1 cellular context compared by ENCODE assay signal in the genomic region with DNA sequence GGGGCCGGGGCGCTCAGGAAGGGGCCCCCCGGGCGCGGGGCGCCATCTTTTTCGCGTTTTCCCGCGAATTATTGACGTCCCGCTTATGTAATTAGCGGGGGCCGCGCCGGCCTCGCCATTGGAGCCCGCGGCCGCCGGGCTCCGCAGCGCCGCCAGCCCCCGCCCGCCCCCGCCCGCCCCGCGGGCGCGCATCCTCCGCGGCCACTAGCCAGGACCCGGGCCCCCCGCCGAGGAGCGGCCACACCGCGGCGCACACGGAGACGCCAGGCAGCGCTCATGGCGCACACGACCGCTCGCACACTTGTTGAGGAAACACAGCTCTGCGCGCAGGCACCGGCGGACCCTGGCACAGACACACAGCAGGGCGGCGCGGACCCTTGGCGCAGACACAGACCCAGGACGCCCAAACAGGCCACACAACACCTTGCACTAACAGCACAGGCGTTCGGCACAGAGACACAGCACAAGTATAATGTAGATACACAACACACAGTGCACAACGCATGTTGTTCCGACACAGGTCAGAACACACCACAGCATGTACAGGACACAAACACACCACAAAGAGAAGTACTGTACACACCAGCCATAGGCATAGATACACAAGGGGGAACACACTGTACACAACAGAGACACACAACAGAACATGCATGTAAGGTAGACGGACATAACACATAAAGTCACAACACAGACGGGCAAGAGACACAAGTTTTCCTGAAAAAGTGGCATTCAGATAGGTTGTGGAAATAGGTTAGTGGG.
TF ChIP-seq lines count a peak whose summit lies in the region.

No MANE protein-coding gene starts in this region.

TF ChIP-seq in HepG2, 621 proteins besides CTCF, POLR2A, EP300 and RAD21 (continued from another document and continues in another):
- TF ChIP-seq, protein P1, sequence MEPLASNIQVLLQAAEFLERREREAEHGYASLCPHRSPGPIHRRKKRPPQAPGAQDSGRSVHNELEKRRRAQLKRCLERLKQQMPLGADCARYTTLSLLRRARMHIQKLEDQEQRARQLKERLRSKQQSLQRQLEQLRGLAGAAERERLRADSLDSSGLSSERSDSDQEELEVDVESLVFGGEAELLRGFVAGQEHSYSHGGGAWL (CRISPR knock-in tag; IDR thresholded peaks at IDR 0.05): 0 out of 2 replicates have a peak, but pooled peaks have one; percentile 47
- TF ChIP-seq GZF1 (CRISPR knock-in tag; IDR thresholded peaks at IDR 0.05) (peak; percentile 58; the same call in 1 of the 2 replicates), ZFP90 (CRISPR knock-in tag; IDR thresholded peaks at IDR 0.05; ENCODE audit: borderline replicate concordance) (0 out of 2 replicates have a peak, but pooled peaks have one; percentile 42), MTA1 (CRISPR knock-in tag; IDR thresholded peaks at IDR 0.05; ENCODE audit: borderline replicate concordance) (peak; percentile 85), ZFX (CRISPR knock-in tag; IDR thresholded peaks at IDR 0.05; ENCODE audit: low read depth) (peak; percentile 78), TBX2 (CRISPR knock-in tag; IDR thresholded peaks at IDR 0.05; ENCODE audit: borderline replicate concordance) (peak; percentile 76), POLR2AphosphoS5 (IDR thresholded peaks at IDR 0.05; ENCODE audit: low read depth, low read length) (peak; percentile 22; the same call in 1 of the 2 replicates), ZSCAN31 (CRISPR knock-in tag; IDR thresholded peaks at IDR 0.05; ENCODE audit: low read depth) (peak; percentile 59; the same call in 1 of the 2 replicates), KMT2B (CRISPR knock-in tag; IDR thresholded peaks at IDR 0.05) (peak; percentile 41; the same call in 1 of the 2 replicates), ZNF101 (CRISPR knock-in tag; IDR thresholded peaks at IDR 0.05; ENCODE audit: borderline replicate concordance, low read depth) (no peak), ZNF430 (CRISPR knock-in tag; IDR thresholded peaks at IDR 0.05) (no peak), SYNCRIP (IDR thresholded peaks at IDR 0.05; ENCODE audit: insufficient read depth, low read depth, low read length) (no peak), SAFB2 (CRISPR knock-in tag; IDR thresholded peaks at IDR 0.05; ENCODE audit: borderline replicate concordance, low read depth) (0 out of 2 replicates have a peak, but pooled peaks have one; percentile 7), ZSCAN22 (CRISPR knock-in tag; IDR thresholded peaks at IDR 0.05) (no peak), ZNF839 (CRISPR knock-in tag; IDR thresholded peaks at IDR 0.05; ENCODE audit: borderline replicate concordance) (no peak; the same call in 1 of the 2 replicates), FOXM1 (CRISPR knock-in tag; IDR thresholded peaks at IDR 0.05) (peak; percentile 74; the same call in 1 of the 2 replicates), ZFP41 (CRISPR knock-in tag; IDR thresholded peaks at IDR 0.05; ENCODE audit: borderline replicate concordance) (no peak), ZBTB7A (CRISPR knock-in tag; IDR thresholded peaks at IDR 0.05) (peak; percentile 31; the same call in 1 of the 2 replicates), BHLHE40 (IDR thresholded peaks at IDR 0.05; ENCODE audit: low read length) (no peak), ZSCAN20 (CRISPR knock-in tag; IDR thresholded peaks at IDR 0.05; ENCODE audit: borderline replicate concordance) (no peak), ZNF510 (CRISPR knock-in tag; IDR thresholded peaks at IDR 0.05; ENCODE audit: low read depth) (0 out of 2 replicates have a peak, but pooled peaks have one; percentile 38), PPARG (CRISPR knock-in tag; conservative IDR thresholded peaks at IDR 0.05) (no peak), RBAK (CRISPR knock-in tag; IDR thresholded peaks at IDR 0.05) (no peak), ZC3H4 (CRISPR knock-in tag; IDR thresholded peaks at IDR 0.05; ENCODE audit: borderline replicate concordance) (no peak), HNRNPLL (IDR thresholded peaks at IDR 0.05; ENCODE audit: low read depth, low read length, poor library complexity, severe bottlenecking) (peak; percentile 96), ZNF652 (CRISPR knock-in tag; IDR thresholded peaks at IDR 0.05; ENCODE audit: borderline replicate concordance, low read depth) (no peak), KAT8 (CRISPR knock-in tag; IDR thresholded peaks at IDR 0.05) (0 out of 2 replicates have a peak, but pooled peaks have one; percentile 50), AKAP8 (CRISPR knock-in tag; IDR thresholded peaks at IDR 0.05) (0 out of 2 replicates have a peak, but pooled peaks have one; percentile 22), SOX5 (CRISPR knock-in tag; IDR thresholded peaks at IDR 0.05; ENCODE audit: borderline replicate concordance) (peak; percentile 8; the same call in 1 of the 2 replicates), BRD4 (CRISPR knock-in tag; IDR thresholded peaks at IDR 0.05) (peak; percentile 64; the same call in 1 of the 2 replicates), ZNF558 (CRISPR knock-in tag; IDR thresholded peaks at IDR 0.05; ENCODE audit: borderline replicate concordance) (peak; percentile 39; the same call in 1 of the 2 replicates), NFYB (CRISPR knock-in tag; IDR thresholded peaks at IDR 0.05) (peak; percentile 24; the same call in 1 of the 2 replicates), TCF7 (IDR thresholded peaks at IDR 0.05; ENCODE audit: low read depth) (no peak), U2AF1 (optimal IDR thresholded peaks at IDR 0.05; ENCODE audit: low read depth, low read length) (no peak), MTF2 (CRISPR knock-in tag; IDR thresholded peaks at IDR 0.05; ENCODE audit: borderline replicate concordance) (0 out of 2 replicates have a peak, but pooled peaks have one; percentile 60), GATAD1 (CRISPR knock-in tag; IDR thresholded peaks at IDR 0.05) (peak; percentile 56; the same call in 1 of the 2 replicates), RBFOX2 (IDR thresholded peaks at IDR 0.05; ENCODE audit: low read depth, low read length) (peak; percentile 57; the same call in 1 of the 2 replicates), CAMTA2 (CRISPR knock-in tag; IDR thresholded peaks at IDR 0.05; ENCODE audit: borderline replicate concordance) (no peak; the same call in 1 of the 2 replicates), ZNF816 (CRISPR knock-in tag; IDR thresholded peaks at IDR 0.05; ENCODE audit: borderline replicate concordance) (no peak), ZNF251 (CRISPR knock-in tag; IDR thresholded peaks at IDR 0.05) (peak; percentile 65; the same call in 1 of the 2 replicates), ZNF780A (CRISPR knock-in tag; IDR thresholded peaks at IDR 0.05) (no peak), HOXA3 (CRISPR knock-in tag; IDR thresholded peaks at IDR 0.05) (peak; percentile 46; the same call in 1 of the 2 replicates)
- TF ChIP-seq, protein P2, sequence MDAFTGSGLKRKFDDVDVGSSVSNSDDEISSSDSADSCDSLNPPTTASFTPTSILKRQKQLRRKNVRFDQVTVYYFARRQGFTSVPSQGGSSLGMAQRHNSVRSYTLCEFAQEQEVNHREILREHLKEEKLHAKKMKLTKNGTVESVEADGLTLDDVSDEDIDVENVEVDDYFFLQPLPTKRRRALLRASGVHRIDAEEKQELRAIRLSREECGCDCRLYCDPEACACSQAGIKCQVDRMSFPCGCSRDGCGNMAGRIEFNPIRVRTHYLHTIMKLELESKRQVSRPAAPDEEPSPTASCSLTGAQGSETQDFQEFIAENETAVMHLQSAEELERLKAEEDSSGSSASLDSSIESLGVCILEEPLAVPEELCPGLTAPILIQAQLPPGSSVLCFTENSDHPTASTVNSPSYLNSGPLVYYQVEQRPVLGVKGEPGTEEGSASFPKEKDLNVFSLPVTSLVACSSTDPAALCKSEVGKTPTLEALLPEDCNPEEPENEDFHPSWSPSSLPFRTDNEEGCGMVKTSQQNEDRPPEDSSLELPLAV (CRISPR knock-in tag; conservative IDR thresholded peaks at IDR 0.05; ENCODE audit: low read depth): no peak
- TF ChIP-seq, protein P3, sequence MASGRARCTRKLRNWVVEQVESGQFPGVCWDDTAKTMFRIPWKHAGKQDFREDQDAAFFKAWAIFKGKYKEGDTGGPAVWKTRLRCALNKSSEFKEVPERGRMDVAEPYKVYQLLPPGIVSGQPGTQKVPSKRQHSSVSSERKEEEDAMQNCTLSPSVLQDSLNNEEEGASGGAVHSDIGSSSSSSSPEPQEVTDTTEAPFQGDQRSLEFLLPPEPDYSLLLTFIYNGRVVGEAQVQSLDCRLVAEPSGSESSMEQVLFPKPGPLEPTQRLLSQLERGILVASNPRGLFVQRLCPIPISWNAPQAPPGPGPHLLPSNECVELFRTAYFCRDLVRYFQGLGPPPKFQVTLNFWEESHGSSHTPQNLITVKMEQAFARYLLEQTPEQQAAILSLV (CRISPR knock-in tag; IDR thresholded peaks at IDR 0.05; ENCODE audit: borderline replicate concordance): peak; percentile 46; the same call in 1 of the 2 replicates
- TF ChIP-seq, protein P4, sequence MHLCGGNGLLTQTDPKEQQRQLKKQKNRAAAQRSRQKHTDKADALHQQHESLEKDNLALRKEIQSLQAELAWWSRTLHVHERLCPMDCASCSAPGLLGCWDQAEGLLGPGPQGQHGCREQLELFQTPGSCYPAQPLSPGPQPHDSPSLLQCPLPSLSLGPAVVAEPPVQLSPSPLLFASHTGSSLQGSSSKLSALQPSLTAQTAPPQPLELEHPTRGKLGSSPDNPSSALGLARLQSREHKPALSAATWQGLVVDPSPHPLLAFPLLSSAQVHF (CRISPR knock-in tag; IDR thresholded peaks at IDR 0.05): no peak
- TF ChIP-seq, protein P5, sequence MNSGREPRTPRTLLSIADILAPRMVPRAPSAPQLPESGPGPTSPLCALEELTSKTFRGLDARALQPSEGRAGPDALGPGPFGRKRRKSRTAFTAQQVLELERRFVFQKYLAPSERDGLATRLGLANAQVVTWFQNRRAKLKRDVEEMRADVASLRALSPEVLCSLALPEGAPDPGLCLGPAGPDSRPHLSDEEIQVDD (CRISPR knock-in tag; IDR thresholded peaks at IDR 0.05; ENCODE audit: borderline replicate concordance): no peak
- TF ChIP-seq, protein P6, sequence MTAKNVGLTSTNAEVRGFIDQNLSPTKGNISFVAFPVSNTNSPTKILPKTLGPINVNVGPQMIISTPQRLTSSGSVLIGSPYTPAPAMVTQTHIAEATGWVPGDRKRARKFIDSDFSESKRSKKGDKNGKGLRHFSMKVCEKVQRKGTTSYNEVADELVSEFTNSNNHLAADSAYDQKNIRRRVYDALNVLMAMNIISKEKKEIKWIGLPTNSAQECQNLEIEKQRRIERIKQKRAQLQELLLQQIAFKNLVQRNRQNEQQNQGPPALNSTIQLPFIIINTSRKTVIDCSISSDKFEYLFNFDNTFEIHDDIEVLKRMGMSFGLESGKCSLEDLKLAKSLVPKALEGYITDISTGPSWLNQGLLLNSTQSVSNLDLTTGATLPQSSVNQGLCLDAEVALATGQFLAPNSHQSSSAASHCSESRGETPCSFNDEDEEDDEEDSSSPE (CRISPR knock-in tag; IDR thresholded peaks at IDR 0.05): peak; percentile 73
- TF ChIP-seq, protein P7, sequence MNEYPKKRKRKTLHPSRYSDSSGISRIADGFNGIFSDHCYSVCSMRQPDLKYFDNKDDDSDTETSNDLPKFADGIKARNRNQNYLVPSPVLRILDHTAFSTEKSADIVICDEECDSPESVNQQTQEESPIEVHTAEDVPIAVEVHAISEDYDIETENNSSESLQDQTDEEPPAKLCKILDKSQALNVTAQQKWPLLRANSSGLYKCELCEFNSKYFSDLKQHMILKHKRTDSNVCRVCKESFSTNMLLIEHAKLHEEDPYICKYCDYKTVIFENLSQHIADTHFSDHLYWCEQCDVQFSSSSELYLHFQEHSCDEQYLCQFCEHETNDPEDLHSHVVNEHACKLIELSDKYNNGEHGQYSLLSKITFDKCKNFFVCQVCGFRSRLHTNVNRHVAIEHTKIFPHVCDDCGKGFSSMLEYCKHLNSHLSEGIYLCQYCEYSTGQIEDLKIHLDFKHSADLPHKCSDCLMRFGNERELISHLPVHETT (CRISPR knock-in tag; conservative IDR thresholded peaks at IDR 0.05): no peak
- TF ChIP-seq, protein P8, sequence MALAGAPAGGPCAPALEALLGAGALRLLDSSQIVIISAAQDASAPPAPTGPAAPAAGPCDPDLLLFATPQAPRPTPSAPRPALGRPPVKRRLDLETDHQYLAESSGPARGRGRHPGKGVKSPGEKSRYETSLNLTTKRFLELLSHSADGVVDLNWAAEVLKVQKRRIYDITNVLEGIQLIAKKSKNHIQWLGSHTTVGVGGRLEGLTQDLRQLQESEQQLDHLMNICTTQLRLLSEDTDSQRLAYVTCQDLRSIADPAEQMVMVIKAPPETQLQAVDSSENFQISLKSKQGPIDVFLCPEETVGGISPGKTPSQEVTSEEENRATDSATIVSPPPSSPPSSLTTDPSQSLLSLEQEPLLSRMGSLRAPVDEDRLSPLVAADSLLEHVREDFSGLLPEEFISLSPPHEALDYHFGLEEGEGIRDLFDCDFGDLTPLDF (CRISPR knock-in tag; IDR thresholded peaks at IDR 0.05): peak; percentile 84
- TF ChIP-seq, protein P9, sequence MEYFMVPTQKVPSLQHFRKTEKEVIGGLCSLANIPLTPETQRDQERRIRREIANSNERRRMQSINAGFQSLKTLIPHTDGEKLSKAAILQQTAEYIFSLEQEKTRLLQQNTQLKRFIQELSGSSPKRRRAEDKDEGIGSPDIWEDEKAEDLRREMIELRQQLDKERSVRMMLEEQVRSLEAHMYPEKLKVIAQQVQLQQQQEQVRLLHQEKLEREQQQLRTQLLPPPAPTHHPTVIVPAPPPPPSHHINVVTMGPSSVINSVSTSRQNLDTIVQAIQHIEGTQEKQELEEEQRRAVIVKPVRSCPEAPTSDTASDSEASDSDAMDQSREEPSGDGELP (IDR thresholded peaks at IDR 0.05; ENCODE audit: borderline replicate concordance, low read depth): no peak
- TF ChIP-seq, protein P10, sequence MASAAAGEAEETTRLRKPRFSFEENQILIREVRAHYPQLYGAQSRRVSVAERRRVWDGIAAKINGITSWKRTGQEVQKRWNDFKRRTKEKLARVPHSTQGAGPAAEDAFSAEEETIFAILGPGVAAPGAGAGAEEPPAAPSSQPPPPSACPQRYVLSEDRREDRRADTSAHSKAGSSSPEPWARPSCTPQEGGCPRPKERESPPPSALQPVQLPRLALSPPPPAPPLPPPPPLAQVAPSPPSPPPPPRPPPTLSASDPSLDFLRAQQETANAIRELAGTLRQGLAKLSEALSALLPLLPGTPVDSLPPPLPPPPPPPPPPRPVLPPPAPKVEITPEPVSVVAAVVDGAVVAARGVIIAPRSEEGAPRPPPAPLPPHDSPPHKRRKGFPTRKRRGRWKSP (CRISPR knock-in tag; IDR thresholded peaks at IDR 0.05): peak; percentile 98
- TF ChIP-seq, protein P11, sequence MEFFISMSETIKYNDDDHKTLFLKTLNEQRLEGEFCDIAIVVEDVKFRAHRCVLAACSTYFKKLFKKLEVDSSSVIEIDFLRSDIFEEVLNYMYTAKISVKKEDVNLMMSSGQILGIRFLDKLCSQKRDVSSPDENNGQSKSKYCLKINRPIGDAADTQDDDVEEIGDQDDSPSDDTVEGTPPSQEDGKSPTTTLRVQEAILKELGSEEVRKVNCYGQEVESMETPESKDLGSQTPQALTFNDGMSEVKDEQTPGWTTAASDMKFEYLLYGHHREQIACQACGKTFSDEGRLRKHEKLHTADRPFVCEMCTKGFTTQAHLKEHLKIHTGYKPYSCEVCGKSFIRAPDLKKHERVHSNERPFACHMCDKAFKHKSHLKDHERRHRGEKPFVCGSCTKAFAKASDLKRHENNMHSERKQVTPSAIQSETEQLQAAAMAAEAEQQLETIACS (CRISPR knock-in tag; IDR thresholded peaks at IDR 0.05): no peak; the same call in 1 of the 2 replicates
